8 cellular contexts compared by ENCODE assay signal in genomic region chr12:56636675-56637540, GRCh38. TPM values are rescaled to one million over a fixed set of nuclear protein-coding genes. Genes with fewer than 3 reads are reported as not detected.
DNase-seq lines count a peak whose midpoint lies in the region; ATAC-seq, FAIRE-seq and TF ChIP-seq lines count a peak whose summit lies in the region.

No MANE protein-coding gene starts in this region.

- H3K27ac Mint-ChIP-seq in T-helper 1 cell treated with Interleukin-12 subunit alpha and Interleukin-12 subunit beta and Interleukin-4 antibody, amounts not matched to agents 30 μg/mL and 1 μg/mL, for 36 hours: peak overlapping the region; percentile 97

- H3K9me3 ChIP-seq in right atrium auricular region (no peaks in the 10 kb centered on the region), aorta (ENCODE audit: control insufficient read depth, low read length) (no peaks in the 10 kb centered on the region)

- no peak for FAIRE-seq in GM12892 (lab: Jason Lieb, UNC)

- H3K36me3 Mint-ChIP-seq in T-helper 1 cell treated with Interleukin-12 subunit alpha and Interleukin-12 subunit beta and Interleukin-4 antibody, amounts not matched to agents 30 μg/mL and 1 μg/mL, for 36 hours (ENCODE audit: low read depth): peaks cover 28% of the 10 kb centered on the region

- H3K9me3 Mint-ChIP-seq in T-helper 1 cell treated with Interleukin-12 subunit alpha and Interleukin-12 subunit beta and Interleukin-4 antibody, amounts not matched to agents 30 μg/mL and 1 μg/mL, for 36 hours: no peaks in the 10 kb centered on the region

- H3K27ac ChIP-seq in angular gyrus (ENCODE audit: low read depth, low read length) (peak overlapping the region; percentile 88), right atrium auricular region (peak overlapping the region; percentile 91 to 94), aorta (ENCODE audit: low read depth in 1 of 2, low read length in 2 of 2) (peak overlapping the region in 1 of 2 donors; percentile 68)

- TF ChIP-seq CTCF in right atrium auricular region (IDR thresholded peaks at IDR 0.05): peak; percentile 17 to 80

- H3K27me3 Mint-ChIP-seq in T-helper 1 cell treated with Interleukin-12 subunit alpha and Interleukin-12 subunit beta and Interleukin-4 antibody, amounts not matched to agents 30 μg/mL and 1 μg/mL, for 36 hours (ENCODE audit: low read depth): no peaks in the 10 kb centered on the region

- DNase-seq in GM12892 (ENCODE audit: insufficient read length) (peak; percentile 80), NCI-H1436 (lab: John Stamatoyannopoulos, UW) (peak; percentile 100), right atrium auricular region (ENCODE audit: low spot score) (peak; percentile 99), pulmonary artery endothelial cell (ENCODE audit: low read depth, low spot score) (peak; percentile 98), aorta (peak; percentile 99)

- 0 to 1% methylated on average over 12 of the region's 12 CpGs for WGBS in aorta, 2 donors

- TF ChIP-seq POLR2A in GM12892 (IDR thresholded peaks at IDR 0.05; ENCODE audit: low read depth, low read length): peak; percentile 56

- peak overlapping the region; percentile 80 to 88 for H3K4me3 ChIP-seq in right atrium auricular region
- H3K4me3 ChIP-seq in aorta (ENCODE audit: low read length in 2 of 2): peak overlapping the region; percentile 4 to 21

- H3K27me3 ChIP-seq in right atrium auricular region (no peaks in the 10 kb centered on the region), aorta (ENCODE audit: control insufficient read depth in 1 of 2, insufficient read depth in 2 of 2, low read length in 1 of 2) (no peaks in the 10 kb centered on the region)

- peaks cover 45% of the 10 kb centered on the region for H3K36me3 ChIP-seq in right atrium auricular region
- peaks cover 0 to 7% of the 10 kb centered on the region in 2 donors for H3K36me3 ChIP-seq in aorta (ENCODE audit: control insufficient read depth in 1 of 2, insufficient read depth in 2 of 2, low read length in 1 of 2)

- ATAC-seq in HG02840 (IDR thresholded peaks at IDR 0.05; ENCODE audit: low FRiP score, unreplicated experiment) (peak; percentile 51), aorta (ENCODE audit: low FRiP score) (peak; percentile 94)

- H3K4me1 ChIP-seq in right atrium auricular region: peaks cover 0 to 51% of the 10 kb centered on the region in 2 donors
- H3K4me1 ChIP-seq in aorta (ENCODE audit: control insufficient read depth in 1 of 2, insufficient read depth in 2 of 2, low read length in 2 of 2): peaks cover 0 to 4% of the 10 kb centered on the region in 2 donors

- peaks cover 51% of the 10 kb centered on the region for H3K4me1 Mint-ChIP-seq in T-helper 1 cell treated with Interleukin-12 subunit alpha and Interleukin-12 subunit beta and Interleukin-4 antibody, amounts not matched to agents 30 μg/mL and 1 μg/mL, for 36 hours (ENCODE audit: low read depth)

- peak overlapping the region; percentile 97 for H3K4me3 Mint-ChIP-seq in T-helper 1 cell treated with Interleukin-12 subunit alpha and Interleukin-12 subunit beta and Interleukin-4 antibody, amounts not matched to agents 30 μg/mL and 1 μg/mL, for 36 hours

- intact Hi-C loops in aorta (cut with DNase I): no loop called here

RNA-seq across cellular contexts. Expression of gene BAZ2A, which starts 6.8 kb away (rescaled TPM):
- polyA plus RNA-seq in GM12892 (2012; ENCODE audit: missing spikeins): 40.2 TPM
- total RNA-seq in right atrium auricular region: 10 to 100 TPM; 38.6 to 42.7 TPM
- 16.6 and 26.3 TPM in 2 replicates for total RNA-seq in pulmonary artery endothelial cell
- total RNA-seq in aorta: 100 to 1,000 TPM in 1 of 2 donors, 10 to 100 TPM in 1; 89.3 to 130 TPM
- 10 to 100 TPM; 15.2 to 35.2 TPM for polyA plus RNA-seq in aorta

RNA-seq across cellular contexts. Expression of gene ATP5F1B, which starts 8.9 kb away (rescaled TPM):
- polyA plus RNA-seq in GM12892 (2012; ENCODE audit: missing spikeins): 1,127 TPM
- 1,000 to 10,000 TPM; 1,028 to 1,860 TPM for total RNA-seq in right atrium auricular region
- total RNA-seq in pulmonary artery endothelial cell: 633 and 660 TPM in 2 replicates
- 100 to 1,000 TPM; 216 to 262 TPM for total RNA-seq in aorta
- polyA plus RNA-seq in aorta: 100 to 1,000 TPM; 289 to 327 TPM

RNA-seq across cellular contexts. Expression of gene PTGES3, which starts 51.2 kb away (rescaled TPM):
- 297 TPM for polyA plus RNA-seq in GM12892 (2012; ENCODE audit: missing spikeins)
- total RNA-seq in right atrium auricular region (10 to 100 TPM; 69.6 to 71.1 TPM), pulmonary artery endothelial cell (85.3 and 143 TPM in 2 replicates), aorta (100 to 1,000 TPM; 148 to 153 TPM)
- 100 to 1,000 TPM; 142 to 221 TPM for polyA plus RNA-seq in aorta
